ENCODE assay signal across 1 cellular context in the genomic region with DNA sequence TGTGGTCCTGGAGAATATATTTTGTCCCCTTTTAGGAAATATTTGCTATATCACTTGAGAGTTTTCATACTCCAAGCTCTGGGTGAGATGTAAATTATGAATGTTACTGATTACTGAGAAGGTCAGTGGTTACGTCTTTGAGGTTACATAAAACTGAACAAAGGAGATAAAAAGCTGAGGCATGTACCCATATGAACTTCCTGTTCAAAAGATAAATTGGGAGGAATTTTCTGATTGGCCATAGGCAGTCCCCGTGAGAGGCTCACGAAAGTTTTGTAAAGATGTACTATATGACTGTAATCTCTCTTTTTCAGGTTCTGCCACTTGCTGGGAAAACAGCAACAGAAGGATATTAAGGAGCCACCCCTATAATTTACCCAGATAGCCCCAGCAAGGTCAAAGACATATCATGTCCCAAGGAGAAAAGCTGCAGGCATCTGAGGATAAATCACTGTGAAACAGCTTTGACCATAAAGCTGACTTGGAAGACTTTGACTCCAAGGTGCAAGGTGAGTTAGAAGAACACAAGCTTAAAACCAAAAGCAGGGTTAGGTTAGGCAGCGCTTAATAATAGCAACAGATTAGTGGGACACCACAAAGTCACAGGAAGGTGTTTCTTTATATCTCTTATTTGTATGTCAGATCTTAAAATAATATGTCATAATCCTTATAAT.
TF ChIP-seq lines count a peak whose summit lies in the region.

No MANE protein-coding gene starts in this region.

TF ChIP-seq in K562, 482 proteins besides CTCF, POLR2A, EP300 and RAD21 (continued from another document and continues in another):
- TF ChIP-seq ARID3B (CRISPR knock-in tag; IDR thresholded peaks at IDR 0.05; ENCODE audit: borderline replicate concordance) (no peak), ADNP (tag; IDR thresholded peaks at IDR 0.05) (peak; percentile 41; the same call in 1 of the 2 replicates), ARID1B (IDR thresholded peaks at IDR 0.05) (peak; percentile 46), ZNF518B (CRISPR knock-in tag; IDR thresholded peaks at IDR 0.05) (no peak), KDM1A (IDR thresholded peaks at IDR 0.05) (peak; percentile 28 to 54; a peak in 2 of 4 replicates), MBD1 (CRISPR knock-in tag; IDR thresholded peaks at IDR 0.05) (no peak), ZFP1 (CRISPR knock-in tag; IDR thresholded peaks at IDR 0.05) (no peak), SRF (CRISPR knock-in tag; IDR thresholded peaks at IDR 0.05) (no peak), CREM (IDR thresholded peaks at IDR 0.05; ENCODE audit: low read depth) (0 out of 2 replicates have a peak, but pooled peaks have one; percentile 48), CBX2 (IDR thresholded peaks at IDR 0.05; ENCODE audit: insufficient read depth, low read length, poor library complexity, severe bottlenecking) (no peak), CBX8 (IDR thresholded peaks at IDR 0.05; ENCODE audit: borderline replicate concordance, extremely low read depth, low read depth, low read length, poor library complexity, severe bottlenecking) (no peak), NR2C2 (CRISPR knock-in tag; IDR thresholded peaks at IDR 0.05) (no peak), NR2C2 (tag; IDR thresholded peaks at IDR 0.05) (0 out of 2 replicates have a peak, but pooled peaks have one; percentile 17), SNIP1 (IDR thresholded peaks at IDR 0.05; ENCODE audit: low read depth) (no peak), ZNF696 (CRISPR knock-in tag; conservative IDR thresholded peaks at IDR 0.05) (no peak), CXXC5 (CRISPR knock-in tag; IDR thresholded peaks at IDR 0.05) (peak; percentile 44; the same call in 1 of the 2 replicates), RAD51 (IDR thresholded peaks at IDR 0.05; ENCODE audit: borderline replicate concordance, low read depth) (no peak), TSC22D4 (tag; IDR thresholded peaks at IDR 0.05) (no peak), HINFP (tag; conservative IDR thresholded peaks at IDR 0.05; ENCODE audit: low read depth) (no peak), CREB1 (IDR thresholded peaks at IDR 0.05) (0 out of 2 replicates have a peak, but pooled peaks have one; percentile 10), CREB1 (CRISPR knock-in tag; IDR thresholded peaks at IDR 0.05) (no peak), ETV1 (tag; conservative IDR thresholded peaks at IDR 0.05; ENCODE audit: low read depth) (no peak)
- TF ChIP-seq, protein P1, sequence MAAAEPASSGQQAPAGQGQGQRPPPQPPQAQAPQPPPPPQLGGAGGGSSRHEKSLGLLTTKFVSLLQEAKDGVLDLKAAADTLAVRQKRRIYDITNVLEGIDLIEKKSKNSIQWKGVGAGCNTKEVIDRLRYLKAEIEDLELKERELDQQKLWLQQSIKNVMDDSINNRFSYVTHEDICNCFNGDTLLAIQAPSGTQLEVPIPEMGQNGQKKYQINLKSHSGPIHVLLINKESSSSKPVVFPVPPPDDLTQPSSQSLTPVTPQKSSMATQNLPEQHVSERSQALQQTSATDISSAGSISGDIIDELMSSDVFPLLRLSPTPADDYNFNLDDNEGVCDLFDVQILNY (CRISPR knock-in tag; IDR thresholded peaks at IDR 0.05) = no peak
- TF ChIP-seq, protein P2, sequence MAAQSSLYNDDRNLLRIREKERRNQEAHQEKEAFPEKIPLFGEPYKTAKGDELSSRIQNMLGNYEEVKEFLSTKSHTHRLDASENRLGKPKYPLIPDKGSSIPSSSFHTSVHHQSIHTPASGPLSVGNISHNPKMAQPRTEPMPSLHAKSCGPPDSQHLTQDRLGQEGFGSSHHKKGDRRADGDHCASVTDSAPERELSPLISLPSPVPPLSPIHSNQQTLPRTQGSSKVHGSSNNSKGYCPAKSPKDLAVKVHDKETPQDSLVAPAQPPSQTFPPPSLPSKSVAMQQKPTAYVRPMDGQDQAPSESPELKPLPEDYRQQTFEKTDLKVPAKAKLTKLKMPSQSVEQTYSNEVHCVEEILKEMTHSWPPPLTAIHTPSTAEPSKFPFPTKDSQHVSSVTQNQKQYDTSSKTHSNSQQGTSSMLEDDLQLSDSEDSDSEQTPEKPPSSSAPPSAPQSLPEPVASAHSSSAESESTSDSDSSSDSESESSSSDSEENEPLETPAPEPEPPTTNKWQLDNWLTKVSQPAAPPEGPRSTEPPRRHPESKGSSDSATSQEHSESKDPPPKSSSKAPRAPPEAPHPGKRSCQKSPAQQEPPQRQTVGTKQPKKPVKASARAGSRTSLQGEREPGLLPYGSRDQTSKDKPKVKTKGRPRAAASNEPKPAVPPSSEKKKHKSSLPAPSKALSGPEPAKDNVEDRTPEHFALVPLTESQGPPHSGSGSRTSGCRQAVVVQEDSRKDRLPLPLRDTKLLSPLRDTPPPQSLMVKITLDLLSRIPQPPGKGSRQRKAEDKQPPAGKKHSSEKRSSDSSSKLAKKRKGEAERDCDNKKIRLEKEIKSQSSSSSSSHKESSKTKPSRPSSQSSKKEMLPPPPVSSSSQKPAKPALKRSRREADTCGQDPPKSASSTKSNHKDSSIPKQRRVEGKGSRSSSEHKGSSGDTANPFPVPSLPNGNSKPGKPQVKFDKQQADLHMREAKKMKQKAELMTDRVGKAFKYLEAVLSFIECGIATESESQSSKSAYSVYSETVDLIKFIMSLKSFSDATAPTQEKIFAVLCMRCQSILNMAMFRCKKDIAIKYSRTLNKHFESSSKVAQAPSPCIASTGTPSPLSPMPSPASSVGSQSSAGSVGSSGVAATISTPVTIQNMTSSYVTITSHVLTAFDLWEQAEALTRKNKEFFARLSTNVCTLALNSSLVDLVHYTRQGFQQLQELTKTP (IDR thresholded peaks at IDR 0.05; ENCODE audit: low read depth in 1 of 2, partially characterized antibody in 2 of 2) = no peak
- TF ChIP-seq, protein P3, sequence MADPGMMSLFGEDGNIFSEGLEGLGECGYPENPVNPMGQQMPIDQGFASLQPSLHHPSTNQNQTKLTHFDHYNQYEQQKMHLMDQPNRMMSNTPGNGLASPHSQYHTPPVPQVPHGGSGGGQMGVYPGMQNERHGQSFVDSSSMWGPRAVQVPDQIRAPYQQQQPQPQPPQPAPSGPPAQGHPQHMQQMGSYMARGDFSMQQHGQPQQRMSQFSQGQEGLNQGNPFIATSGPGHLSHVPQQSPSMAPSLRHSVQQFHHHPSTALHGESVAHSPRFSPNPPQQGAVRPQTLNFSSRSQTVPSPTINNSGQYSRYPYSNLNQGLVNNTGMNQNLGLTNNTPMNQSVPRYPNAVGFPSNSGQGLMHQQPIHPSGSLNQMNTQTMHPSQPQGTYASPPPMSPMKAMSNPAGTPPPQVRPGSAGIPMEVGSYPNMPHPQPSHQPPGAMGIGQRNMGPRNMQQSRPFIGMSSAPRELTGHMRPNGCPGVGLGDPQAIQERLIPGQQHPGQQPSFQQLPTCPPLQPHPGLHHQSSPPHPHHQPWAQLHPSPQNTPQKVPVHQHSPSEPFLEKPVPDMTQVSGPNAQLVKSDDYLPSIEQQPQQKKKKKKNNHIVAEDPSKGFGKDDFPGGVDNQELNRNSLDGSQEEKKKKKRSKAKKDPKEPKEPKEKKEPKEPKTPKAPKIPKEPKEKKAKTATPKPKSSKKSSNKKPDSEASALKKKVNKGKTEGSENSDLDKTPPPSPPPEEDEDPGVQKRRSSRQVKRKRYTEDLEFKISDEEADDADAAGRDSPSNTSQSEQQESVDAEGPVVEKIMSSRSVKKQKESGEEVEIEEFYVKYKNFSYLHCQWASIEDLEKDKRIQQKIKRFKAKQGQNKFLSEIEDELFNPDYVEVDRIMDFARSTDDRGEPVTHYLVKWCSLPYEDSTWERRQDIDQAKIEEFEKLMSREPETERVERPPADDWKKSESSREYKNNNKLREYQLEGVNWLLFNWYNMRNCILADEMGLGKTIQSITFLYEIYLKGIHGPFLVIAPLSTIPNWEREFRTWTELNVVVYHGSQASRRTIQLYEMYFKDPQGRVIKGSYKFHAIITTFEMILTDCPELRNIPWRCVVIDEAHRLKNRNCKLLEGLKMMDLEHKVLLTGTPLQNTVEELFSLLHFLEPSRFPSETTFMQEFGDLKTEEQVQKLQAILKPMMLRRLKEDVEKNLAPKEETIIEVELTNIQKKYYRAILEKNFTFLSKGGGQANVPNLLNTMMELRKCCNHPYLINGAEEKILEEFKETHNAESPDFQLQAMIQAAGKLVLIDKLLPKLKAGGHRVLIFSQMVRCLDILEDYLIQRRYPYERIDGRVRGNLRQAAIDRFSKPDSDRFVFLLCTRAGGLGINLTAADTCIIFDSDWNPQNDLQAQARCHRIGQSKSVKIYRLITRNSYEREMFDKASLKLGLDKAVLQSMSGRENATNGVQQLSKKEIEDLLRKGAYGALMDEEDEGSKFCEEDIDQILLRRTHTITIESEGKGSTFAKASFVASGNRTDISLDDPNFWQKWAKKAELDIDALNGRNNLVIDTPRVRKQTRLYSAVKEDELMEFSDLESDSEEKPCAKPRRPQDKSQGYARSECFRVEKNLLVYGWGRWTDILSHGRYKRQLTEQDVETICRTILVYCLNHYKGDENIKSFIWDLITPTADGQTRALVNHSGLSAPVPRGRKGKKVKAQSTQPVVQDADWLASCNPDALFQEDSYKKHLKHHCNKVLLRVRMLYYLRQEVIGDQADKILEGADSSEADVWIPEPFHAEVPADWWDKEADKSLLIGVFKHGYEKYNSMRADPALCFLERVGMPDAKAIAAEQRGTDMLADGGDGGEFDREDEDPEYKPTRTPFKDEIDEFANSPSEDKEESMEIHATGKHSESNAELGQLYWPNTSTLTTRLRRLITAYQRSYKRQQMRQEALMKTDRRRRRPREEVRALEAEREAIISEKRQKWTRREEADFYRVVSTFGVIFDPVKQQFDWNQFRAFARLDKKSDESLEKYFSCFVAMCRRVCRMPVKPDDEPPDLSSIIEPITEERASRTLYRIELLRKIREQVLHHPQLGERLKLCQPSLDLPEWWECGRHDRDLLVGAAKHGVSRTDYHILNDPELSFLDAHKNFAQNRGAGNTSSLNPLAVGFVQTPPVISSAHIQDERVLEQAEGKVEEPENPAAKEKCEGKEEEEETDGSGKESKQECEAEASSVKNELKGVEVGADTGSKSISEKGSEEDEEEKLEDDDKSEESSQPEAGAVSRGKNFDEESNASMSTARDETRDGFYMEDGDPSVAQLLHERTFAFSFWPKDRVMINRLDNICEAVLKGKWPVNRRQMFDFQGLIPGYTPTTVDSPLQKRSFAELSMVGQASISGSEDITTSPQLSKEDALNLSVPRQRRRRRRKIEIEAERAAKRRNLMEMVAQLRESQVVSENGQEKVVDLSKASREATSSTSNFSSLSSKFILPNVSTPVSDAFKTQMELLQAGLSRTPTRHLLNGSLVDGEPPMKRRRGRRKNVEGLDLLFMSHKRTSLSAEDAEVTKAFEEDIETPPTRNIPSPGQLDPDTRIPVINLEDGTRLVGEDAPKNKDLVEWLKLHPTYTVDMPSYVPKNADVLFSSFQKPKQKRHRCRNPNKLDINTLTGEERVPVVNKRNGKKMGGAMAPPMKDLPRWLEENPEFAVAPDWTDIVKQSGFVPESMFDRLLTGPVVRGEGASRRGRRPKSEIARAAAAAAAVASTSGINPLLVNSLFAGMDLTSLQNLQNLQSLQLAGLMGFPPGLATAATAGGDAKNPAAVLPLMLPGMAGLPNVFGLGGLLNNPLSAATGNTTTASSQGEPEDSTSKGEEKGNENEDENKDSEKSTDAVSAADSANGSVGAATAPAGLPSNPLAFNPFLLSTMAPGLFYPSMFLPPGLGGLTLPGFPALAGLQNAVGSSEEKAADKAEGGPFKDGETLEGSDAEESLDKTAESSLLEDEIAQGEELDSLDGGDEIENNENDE (IDR thresholded peaks at IDR 0.05; ENCODE audit: low read depth, low read length) = no peak
